8 cellular contexts compared by ENCODE assay signal in the genomic region with DNA sequence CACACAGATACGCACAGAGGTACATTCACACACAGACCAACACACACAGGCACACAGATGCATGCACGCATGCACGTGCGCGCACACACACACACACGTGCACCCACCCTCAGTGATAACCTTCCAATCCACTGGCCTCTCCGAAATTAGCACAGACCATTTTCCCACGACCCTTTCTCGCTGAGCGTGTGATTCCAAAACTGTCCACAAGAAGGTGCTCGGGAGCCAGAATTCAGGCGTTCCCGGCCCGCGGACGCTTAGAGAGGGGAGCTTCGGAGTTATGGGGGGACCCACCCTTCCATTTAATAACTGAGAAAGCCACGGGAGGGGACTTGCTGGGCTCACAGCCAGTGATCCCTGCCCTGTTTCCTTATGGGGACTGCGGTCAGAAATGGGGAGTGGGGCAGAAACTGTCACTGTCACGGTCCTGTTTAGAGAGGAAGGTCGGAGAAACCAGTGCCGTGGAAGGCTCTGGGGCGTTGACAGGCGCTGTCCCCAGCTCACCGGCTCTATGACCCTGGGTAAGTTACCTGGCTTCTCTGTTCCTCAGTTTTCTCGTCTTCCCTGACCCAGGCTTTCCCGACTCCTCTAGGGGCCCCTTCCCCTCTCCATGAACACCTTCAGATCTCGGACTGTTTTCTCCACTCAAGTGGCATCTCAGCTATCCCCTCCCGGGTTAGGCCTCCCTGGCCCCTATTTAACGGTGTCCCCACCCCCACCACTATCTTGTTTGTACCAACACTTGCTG. TPM values are rescaled to one million over a fixed set of nuclear protein-coding genes. Genes with fewer than 3 reads are reported as not detected.
A peak's percentile ranks its signal among the peaks of the same experiment; 100 is the strongest.
DNase-seq lines count a peak whose midpoint lies in the region; ATAC-seq, FAIRE-seq and TF ChIP-seq lines count a peak whose summit lies in the region.

No MANE protein-coding gene starts in this region.

- ATAC-seq in GM21381 (IDR thresholded peaks at IDR 0.05; ENCODE audit: unreplicated experiment) (peak; percentile 52), omental fat pad (ENCODE audit: low FRiP score) (peak; percentile 66)

- TF ChIP-seq CTCF in D721Med (IDR thresholded peaks at IDR 0.05; ENCODE audit: insufficient read depth, missing control alignments) (peak; percentile 79), omental fat pad (IDR thresholded peaks at IDR 0.05) (peak in 1 of 3 donors; percentile 67), suprapubic skin (IDR thresholded peaks at IDR 0.05) (peak; percentile 66 to 91)

- DNase-seq in D721Med (ENCODE audit: insufficient read length, low spot score) (no peak), SHP77 treated with DMSO at 0.1 percent for 48 hours (lab: John Stamatoyannopoulos, UW) (peak; percentile 19), glomerular endothelial cell (ENCODE audit: extremely low read depth, low read depth, low spot score) (peak; percentile 18), omental fat pad (ENCODE audit: low spot score) (peak; percentile 88), suprapubic skin (ENCODE audit: low spot score in 2 of 2) (peak in 1 of 2 donors; percentile 83)
- DNase-seq in activated naive CD4-positive, alpha-beta T cell (lab: John Stamatoyannopoulos, UW): peak; percentile 28 to 63 (median 42)

- H3K9ac ChIP-seq in HUES64 (ENCODE audit: low read depth, low read length): no peak overlapping the region

- H3K4me3 ChIP-seq in HUES64 (ENCODE audit: low read length): peak overlapping the region; percentile 44
- peak overlapping the region; percentile 52 for H3K4me3 ChIP-seq in suprapubic skin

- H3K36me3 ChIP-seq in HUES64 (ENCODE audit: insufficient read depth, low read length): no peaks in the 10 kb centered on the region
- H3K36me3 ChIP-seq in suprapubic skin: no peaks in the 10 kb centered on the region

- FAIRE-seq in D721Med (lab: Jason Lieb, UNC): no peak

- H3K4me1 ChIP-seq in HUES64 (ENCODE audit: insufficient read depth, low read length) (no peaks in the 10 kb centered on the region), suprapubic skin (peaks cover 14% of the 10 kb centered on the region)

- H3K27me3 ChIP-seq in HUES64 (ENCODE audit: insufficient read depth, low read length) (peaks cover 6% of the 10 kb centered on the region), suprapubic skin (no peaks in the 10 kb centered on the region)

- no peak for TF ChIP-seq POLR2A in suprapubic skin (IDR thresholded peaks at IDR 0.05)

- H3K27ac ChIP-seq in HUES64 (ENCODE audit: low read depth, low read length): no peak overlapping the region
- H3K27ac ChIP-seq in suprapubic skin: no peak overlapping the region

- H3K9me3 ChIP-seq in HUES64 (ENCODE audit: insufficient read depth, low read depth, low read length): no peaks in the 10 kb centered on the region
- no peaks in the 10 kb centered on the region for H3K9me3 ChIP-seq in suprapubic skin

- TF ChIP-seq EP300 in suprapubic skin (IDR thresholded peaks at IDR 0.05): no peak

- 7% methylated on average over 30 of the region's 30 CpGs for WGBS in HUES64
- 4% methylated on average over 30 of the region's 30 CpGs for WGBS in suprapubic skin

RNA-seq across cellular contexts. Expression of gene SLC35C1, which starts 33.6 kb away (rescaled TPM):
- 6.8 TPM for polyA plus RNA-seq in HUES64 (2013, experiment 1 of 2)
- 9.4 TPM for polyA plus RNA-seq in HUES64 (2013, experiment 2 of 2)
- total RNA-seq in glomerular endothelial cell (16.8 and 29.4 TPM in 2 replicates), omental fat pad (100 to 1,000 TPM in 1 of 4 donors, 10 to 100 TPM in 3; 18.6 to 103 (median 73.0) TPM), suprapubic skin (10 to 100 TPM in 1 of 4 donors, 1 to 10 TPM in 3; 6.7 to 10.1 (median 8.8) TPM)
